2 cellular contexts compared by ENCODE assay signal in genomic region chr9:89731262-89731980, GRCh38.
TF ChIP-seq lines count a peak whose summit lies in the region.

No MANE protein-coding gene starts in this region.

TF ChIP-seq in liver, 16 proteins besides CTCF, POLR2A, EP300 and RAD21 (continued from another document):
- no peak for TF ChIP-seq REST (IDR thresholded peaks at IDR 0.05)
- TF ChIP-seq MAX (IDR thresholded peaks at IDR 0.05) = no peak
TF ChIP-seq in liver: peak in this region for 0.

TF ChIP-seq in HepG2, 621 proteins besides CTCF, POLR2A, EP300 and RAD21 (continued from another document):
- TF ChIP-seq GTF3A (CRISPR knock-in tag; conservative IDR thresholded peaks at IDR 0.05) = no peak
- TF ChIP-seq ZNF34 (CRISPR knock-in tag; IDR thresholded peaks at IDR 0.05; ENCODE audit: borderline replicate concordance) = no peak
- TF ChIP-seq RNF2 (conservative IDR thresholded peaks at IDR 0.05; ENCODE audit: low read depth) = no peak
